13 cellular contexts compared by ENCODE assay signal in the genomic region with DNA sequence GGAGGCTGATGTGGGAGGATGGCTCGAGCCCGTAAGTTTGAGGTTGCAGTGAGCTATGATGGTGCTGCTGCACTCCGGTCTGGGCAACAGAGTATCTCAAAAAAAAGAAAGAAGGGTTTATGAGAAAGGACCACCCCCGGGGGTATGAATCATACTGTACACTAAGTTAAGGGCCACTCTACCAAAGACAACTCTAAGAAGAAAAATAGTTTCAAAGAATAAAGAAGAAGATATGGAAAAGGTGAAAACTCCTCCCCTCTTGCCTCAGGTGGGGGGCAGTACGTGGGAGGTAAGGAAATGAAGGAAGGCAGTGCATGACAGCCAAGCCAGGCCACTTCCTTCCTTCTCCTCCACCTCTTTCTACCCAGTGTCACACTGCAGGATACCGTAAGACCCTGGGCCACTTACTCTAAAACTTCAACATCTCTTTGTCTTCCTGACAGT.
DNase-seq lines count a peak whose midpoint lies in the region; ATAC-seq and TF ChIP-seq lines count a peak whose summit lies in the region.
"Had no signal": no experiment of that assay in that cellular context is flagged by ENCODE, and none has a peak within 500 bp of the region (broad histone marks: within the 10 kb centered on the region; RNA-seq: fewer than 3 reads in every experiment).

No MANE protein-coding gene starts in this region.

- no peaks in the 10 kb centered on the region for H3K9me3 Mint-ChIP-seq in naive B cell
- no peaks in the 10 kb centered on the region for H3K9me3 Mint-ChIP-seq in stimulated activated naive CD8-positive, alpha-beta T cell treated with anti-CD3 and anti-CD28 coated beads, Interleukin-15, amount 100 ng/mL, for 72 hours

- TF ChIP-seq CTCF in prostate gland (IDR thresholded peaks at IDR 0.05): no peak

- DNase-seq in activated T-cell treated with anti-CD3 and anti-CD28 coated beads for 4 hours: peak; percentile 48
- no peak for DNase-seq in activated T-cell treated with anti-CD3 and anti-CD28 coated beads, Interleukin-2, amount 50 U/mL, for 1 hour
- peak; percentile 34 for DNase-seq in activated T-cell treated with anti-CD3 and anti-CD28 coated beads for 48 hours (ENCODE audit: low read depth)
- no peak for DNase-seq in naive B cell
- peak; percentile 37 to 47 for DNase-seq in stimulated activated naive CD8-positive, alpha-beta T cell treated with anti-CD3 and anti-CD28 coated beads, Interleukin-15, amount 100 ng/mL, for 72 hours
- DNase-seq in prostate gland (ENCODE audit: low spot score): no peak
- DNase-seq in NAMALWA (ENCODE audit: low spot score): no peak
- DNase-seq in sciatic nerve (ENCODE audit: low spot score): no peak
- DNase-seq: ACHN; effector CD8-positive, alpha-beta T cell; GM23248; heart right ventricle had no signal

- TF ChIP-seq POLR2A in prostate gland (IDR thresholded peaks at IDR 0.05): no peak

- H3K9me3 ChIP-seq in prostate gland: no peaks in the 10 kb centered on the region
- H3K9me3 ChIP-seq: heart right ventricle had no signal

- H3K4me3 ChIP-seq in prostate gland: no peak overlapping the region
- H3K4me3 ChIP-seq: GM23248, heart right ventricle, lung had no signal

- ATAC-seq in naive B cell (ENCODE audit: low read depth in 2 of 2) (peak; percentile 46 to 54), sciatic nerve (no peak)
- peak; percentile 72 for ATAC-seq in stimulated activated naive CD8-positive, alpha-beta T cell treated with anti-CD3 and anti-CD28 coated beads, Interleukin-15, amount 100 ng/mL, for 72 hours
- ATAC-seq: heart right ventricle had no signal

- intact Hi-C loops in prostate gland (cut with DNase I) (no loop called here), sciatic nerve (cut with DNase I) (no loop called here)

- 88% methylated on average over 6 of the region's 6 CpGs for WGBS in prostate gland

- no peaks in the 10 kb centered on the region for H3K36me3 ChIP-seq in prostate gland

- H3K27me3 ChIP-seq in prostate gland (replicated peaks; ENCODE audit: insufficient read depth): no peaks in the 10 kb centered on the region
- H3K27me3 ChIP-seq: heart right ventricle had no signal

- H3K4me1 ChIP-seq in prostate gland (replicated peaks): peaks cover 6% of the 10 kb centered on the region

- no peak overlapping the region for H3K27ac ChIP-seq in prostate gland
- H3K27ac ChIP-seq: GM23248 had no signal

- H3K4me3 Mint-ChIP-seq in naive B cell: peak overlapping the region; percentile 57 to 88 (median 78)
- H3K4me3 Mint-ChIP-seq in stimulated activated naive CD8-positive, alpha-beta T cell treated with anti-CD3 and anti-CD28 coated beads, Interleukin-15, amount 100 ng/mL, for 72 hours: peak overlapping the region; percentile 72 to 75

- no peaks in the 10 kb centered on the region for H3K27me3 Mint-ChIP-seq in naive B cell
- H3K27me3 Mint-ChIP-seq in stimulated activated naive CD8-positive, alpha-beta T cell treated with anti-CD3 and anti-CD28 coated beads, Interleukin-15, amount 100 ng/mL, for 72 hours: no peaks in the 10 kb centered on the region

- peak overlapping the region; percentile 39 to 91 (median 74) for H3K27ac Mint-ChIP-seq in naive B cell
- peak overlapping the region; percentile 59 to 93 for H3K27ac Mint-ChIP-seq in stimulated activated naive CD8-positive, alpha-beta T cell treated with anti-CD3 and anti-CD28 coated beads, Interleukin-15, amount 100 ng/mL, for 72 hours

- no peaks in the 10 kb centered on the region for H3K36me3 Mint-ChIP-seq in naive B cell

- H3K4me1 Mint-ChIP-seq in naive B cell: peaks cover 75 to 99% (median 92%) of the 10 kb centered on the region in 3 donors
- peaks cover 100% of the 10 kb centered on the region for H3K4me1 Mint-ChIP-seq in stimulated activated naive CD8-positive, alpha-beta T cell treated with anti-CD3 and anti-CD28 coated beads, Interleukin-15, amount 100 ng/mL, for 72 hours

Comparison
In these comparisons a context has a peak if more than half of its experiments do, and no peak if none do; other contexts are left out.
1. DNase-seq: peak in activated T-cell treated with anti-CD3 and anti-CD28 coated beads for 4 hours (single experiment), activated T-cell treated with anti-CD3 and anti-CD28 coated beads for 48 hours (single experiment) and stimulated activated naive CD8-positive, alpha-beta T cell treated with anti-CD3 and anti-CD28 coated beads, Interleukin-15, amount 100 ng/mL, for 72 hours (2 of 2); none in activated T-cell treated with anti-CD3 and anti-CD28 coated beads, Interleukin-2, amount 50 U/mL, for 1 hour (single experiment), naive B cell (single experiment), prostate gland (single experiment), NAMALWA (single experiment) and sciatic nerve (single experiment).